Comparison of ENCODE assay signal across 10 cellular contexts in the genomic region with DNA sequence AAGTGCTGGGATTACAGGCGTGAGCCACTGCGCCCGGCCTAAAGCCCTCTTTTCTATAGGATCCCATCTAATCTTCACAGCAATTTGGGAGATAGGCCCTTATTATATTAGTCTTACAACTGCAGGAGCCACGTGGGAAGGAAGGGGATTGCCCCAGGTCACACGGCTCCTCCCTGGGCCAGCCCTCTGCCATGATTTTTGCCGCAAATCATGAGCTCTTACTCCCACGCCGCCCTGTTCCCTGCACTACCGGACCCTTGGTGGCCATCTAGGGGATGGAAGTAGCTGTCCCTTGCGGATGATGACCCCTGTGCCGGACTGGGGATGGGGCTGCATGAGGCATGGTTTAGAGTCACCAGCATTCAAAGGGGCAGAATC. TPM values are rescaled to one million over a fixed set of nuclear protein-coding genes. Genes with fewer than 3 reads are reported as not detected.
DNase-seq lines count a peak whose midpoint lies in the region; ATAC-seq and TF ChIP-seq lines count a peak whose summit lies in the region.
"Had no signal": no experiment of that assay in that cellular context is flagged by ENCODE, and none has a peak within 500 bp of the region (broad histone marks: within the 10 kb centered on the region; RNA-seq: fewer than 3 reads in every experiment).

No MANE protein-coding gene starts in this region.

- WGBS in trophoblast cell (ENCODE audit: extremely low coverage, insufficient coverage, insufficient read length): no CpG with 5 or more reads among the region's 11 CpGs

- peak overlapping the region; percentile 79 for H4K12ac ChIP-seq in trophoblast cell (ENCODE audit: low read depth, low read length)

- peak overlapping the region; percentile 88 for H3K4me2 ChIP-seq in trophoblast cell (ENCODE audit: low read length)

- H2BK120ac ChIP-seq in trophoblast cell (ENCODE audit: insufficient read depth, low read length, poor library complexity): peak overlapping the region; percentile 61

- H3K79me2 ChIP-seq in trophoblast cell (ENCODE audit: control insufficient read depth, insufficient read depth, low read length, poor library complexity): peaks cover 9% of the 10 kb centered on the region

- H2AK5ac ChIP-seq in trophoblast cell (ENCODE audit: low read length): peak overlapping the region; percentile 93

- DNase-seq in GM12865 (ENCODE audit: low read depth): peak; percentile 77
- DNase-seq in NCI-H510A treated with DMSO at 0.1 percent for 48 hours (lab: John Stamatoyannopoulos, UW): peak; percentile 98
- peak; percentile 72 for DNase-seq in epidermal melanocyte (ENCODE audit: insufficient read length, low spot score)
- peak; percentile 42 to 59 for DNase-seq in trophoblast cell
- DNase-seq in hepatic stellate cell (ENCODE audit: low spot score): no peak
- DNase-seq in HFFc6: no peak
- DNase-seq in HEK293T (ENCODE audit: extremely low spot score): no peak
- no peak for DNase-seq in sciatic nerve (ENCODE audit: low spot score)
- DNase-seq: dermis blood vessel endothelial cell, GF-D8 had no signal

- H2AFZ ChIP-seq in trophoblast cell (ENCODE audit: insufficient read depth, low read length, poor library complexity): peak overlapping the region; percentile 72

- H3K4ac ChIP-seq in trophoblast cell (ENCODE audit: low read depth, low read length): peak overlapping the region; percentile 65

- POLR2A ChIA-PET in HEK293T (lab: Yijun Ruan, JAX): interaction anchor here (0.6 to 2.1 kb wide), 4 partner anchors 29 to 66 kb away, joined by 3 to 11 read pairs (median 5); a partner anchor contains a TSS

- H3K14ac ChIP-seq in trophoblast cell (ENCODE audit: low read length): peak overlapping the region; percentile 81

- ATAC-seq in sciatic nerve: no peak

- H3K4me3 ChIP-seq in GM12865 (ENCODE audit: low read depth, low read length) (peak overlapping the region; percentile 82), trophoblast cell (ENCODE audit: low read depth, low read length) (no peak overlapping the region)

- H2BK5ac ChIP-seq in trophoblast cell (ENCODE audit: low read depth, low read length, poor library complexity): peak overlapping the region; percentile 28

- H3K36me3 Mint-ChIP-seq in HFFc6 (ENCODE audit: low read depth): no peaks in the 10 kb centered on the region

- H2BK12ac ChIP-seq in trophoblast cell (ENCODE audit: low read length): peak overlapping the region; percentile 81

- CTCF ChIA-PET in HEK293T (lab: Yijun Ruan, JAX): interaction anchor here (1.6 kb wide), 1 partner anchor 35 kb away, joined by 17 read pairs; no protein-coding TSS in a partner anchor

- H3K4me1 ChIP-seq in trophoblast cell (ENCODE audit: control insufficient read depth in 1 of 2, insufficient read depth in 2 of 2, low read length in 2 of 2): peaks cover 9 to 13% of the 10 kb centered on the region in 2 experiments

- H3K27me3 ChIP-seq in trophoblast cell (ENCODE audit: insufficient read depth, low read length): no peaks in the 10 kb centered on the region

- H3K9ac ChIP-seq in trophoblast cell (ENCODE audit: low read length): peak overlapping the region; percentile 31

- H3K18ac ChIP-seq in trophoblast cell (ENCODE audit: low read length): peak overlapping the region; percentile 50

- H3K4me1 Mint-ChIP-seq in HFFc6 (ENCODE audit: low read depth): peaks cover 18% of the 10 kb centered on the region

- H3K36me3 ChIP-seq in trophoblast cell (ENCODE audit: control insufficient read depth in 1 of 2, insufficient read depth in 2 of 2, low read length in 2 of 2): no peaks in the 10 kb centered on the region

- H3K9me3 ChIP-seq in trophoblast cell (ENCODE audit: insufficient read depth, low read depth, low read length): peaks cover 2% of the 10 kb centered on the region

- peaks cover 2% of the 10 kb centered on the region; the same call in 1 of the 2 replicates for H3K27me3 Mint-ChIP-seq in HFFc6 (ENCODE audit: insufficient read depth)

- no peak for TF ChIP-seq CTCF in GM12865 (IDR thresholded peaks at IDR 0.05; ENCODE audit: insufficient read depth, low read depth, low read length, missing control alignments)
- TF ChIP-seq CTCF in HFFc6 (IDR thresholded peaks at IDR 0.05): no peak

- H3K23ac ChIP-seq in trophoblast cell (ENCODE audit: low read length): no peak overlapping the region

- H4K91ac ChIP-seq in trophoblast cell (ENCODE audit: low read depth, low read length): peak overlapping the region; percentile 95

- intact Hi-C loops in sciatic nerve (cut with DNase I): no loop called here

- H4K8ac ChIP-seq in trophoblast cell (ENCODE audit: low read depth, low read length): peak overlapping the region; percentile 69

- H3K9me3 Mint-ChIP-seq in HFFc6: no peaks in the 10 kb centered on the region

- H3K27ac Mint-ChIP-seq in HFFc6: no peak overlapping the region

- peak overlapping the region; percentile 98 for H3K27ac ChIP-seq in trophoblast cell (ENCODE audit: low read depth, low read length)

- no peak overlapping the region for H3K4me3 Mint-ChIP-seq in HFFc6

- H3K79me1 ChIP-seq in trophoblast cell (ENCODE audit: low read length): peaks cover 17% of the 10 kb centered on the region

TF ChIP-seq in HEK293T, 16 proteins besides CTCF, POLR2A, EP300 and RAD21:
- TF ChIP-seq SP1 (IDR thresholded peaks at IDR 0.05) (no peak), ELF4 (IDR thresholded peaks at IDR 0.05) (no peak), FOXA1 (IDR thresholded peaks at IDR 0.05) (no peak), NFRKB (IDR thresholded peaks at IDR 0.05) (no peak), HDGF (IDR thresholded peaks at IDR 0.05; ENCODE audit: borderline replicate concordance) (no peak), FOXK2 (IDR thresholded peaks at IDR 0.05) (no peak), LEF1 (IDR thresholded peaks at IDR 0.05; ENCODE audit: borderline replicate concordance) (no peak), ZNF384 (IDR thresholded peaks at IDR 0.05) (no peak), BHLHE40 (IDR thresholded peaks at IDR 0.05; ENCODE audit: borderline replicate concordance) (no peak), SUZ12 (IDR thresholded peaks at IDR 0.05) (no peak), L3MBTL2 (conservative IDR thresholded peaks at IDR 0.05) (no peak), FOXM1 (IDR thresholded peaks at IDR 0.05; ENCODE audit: borderline replicate concordance) (no peak), ARNT (IDR thresholded peaks at IDR 0.05) (no peak), TARDBP (IDR thresholded peaks at IDR 0.05) (no peak), CTBP1 (IDR thresholded peaks at IDR 0.05; ENCODE audit: borderline replicate concordance) (no peak)
- TF ChIP-seq, protein P1, sequence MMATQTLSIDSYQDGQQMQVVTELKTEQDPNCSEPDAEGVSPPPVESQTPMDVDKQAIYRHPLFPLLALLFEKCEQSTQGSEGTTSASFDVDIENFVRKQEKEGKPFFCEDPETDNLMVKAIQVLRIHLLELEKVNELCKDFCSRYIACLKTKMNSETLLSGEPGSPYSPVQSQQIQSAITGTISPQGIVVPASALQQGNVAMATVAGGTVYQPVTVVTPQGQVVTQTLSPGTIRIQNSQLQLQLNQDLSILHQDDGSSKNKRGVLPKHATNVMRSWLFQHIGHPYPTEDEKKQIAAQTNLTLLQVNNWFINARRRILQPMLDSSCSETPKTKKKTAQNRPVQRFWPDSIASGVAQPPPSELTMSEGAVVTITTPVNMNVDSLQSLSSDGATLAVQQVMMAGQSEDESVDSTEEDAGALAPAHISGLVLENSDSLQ (IDR thresholded peaks at IDR 0.05): no peak

RNA-seq across cellular contexts. Expression of a gene that starts 28.4 kb away (rescaled TPM):
- polyA plus RNA-seq in trophoblast cell (2013): 1,343 and 1,403 TPM in 2 replicates
- total RNA-seq in HFFc6 (2021; fragmentation: NEBNext Ultra II Directional; extraction: Animal tissue kit (Norgen Biotek cat#: 25700)): 100 to 1,000 TPM; 467 to 853 (median 787) TPM
- 779 TPM for total RNA-seq in sciatic nerve

Comparison
In these comparisons a context has a peak if more than half of its experiments do, and no peak if none do; other contexts are left out.
1. DNase-seq: peak in GM12865 (single experiment), NCI-H510A treated with DMSO at 0.1 percent for 48 hours (single experiment), epidermal melanocyte (single experiment) and trophoblast cell (2 of 2); none in hepatic stellate cell (single experiment), HFFc6 (single experiment), HEK293T (single experiment) and sciatic nerve (single experiment).